8 cellular contexts compared by ENCODE assay signal in the genomic region with DNA sequence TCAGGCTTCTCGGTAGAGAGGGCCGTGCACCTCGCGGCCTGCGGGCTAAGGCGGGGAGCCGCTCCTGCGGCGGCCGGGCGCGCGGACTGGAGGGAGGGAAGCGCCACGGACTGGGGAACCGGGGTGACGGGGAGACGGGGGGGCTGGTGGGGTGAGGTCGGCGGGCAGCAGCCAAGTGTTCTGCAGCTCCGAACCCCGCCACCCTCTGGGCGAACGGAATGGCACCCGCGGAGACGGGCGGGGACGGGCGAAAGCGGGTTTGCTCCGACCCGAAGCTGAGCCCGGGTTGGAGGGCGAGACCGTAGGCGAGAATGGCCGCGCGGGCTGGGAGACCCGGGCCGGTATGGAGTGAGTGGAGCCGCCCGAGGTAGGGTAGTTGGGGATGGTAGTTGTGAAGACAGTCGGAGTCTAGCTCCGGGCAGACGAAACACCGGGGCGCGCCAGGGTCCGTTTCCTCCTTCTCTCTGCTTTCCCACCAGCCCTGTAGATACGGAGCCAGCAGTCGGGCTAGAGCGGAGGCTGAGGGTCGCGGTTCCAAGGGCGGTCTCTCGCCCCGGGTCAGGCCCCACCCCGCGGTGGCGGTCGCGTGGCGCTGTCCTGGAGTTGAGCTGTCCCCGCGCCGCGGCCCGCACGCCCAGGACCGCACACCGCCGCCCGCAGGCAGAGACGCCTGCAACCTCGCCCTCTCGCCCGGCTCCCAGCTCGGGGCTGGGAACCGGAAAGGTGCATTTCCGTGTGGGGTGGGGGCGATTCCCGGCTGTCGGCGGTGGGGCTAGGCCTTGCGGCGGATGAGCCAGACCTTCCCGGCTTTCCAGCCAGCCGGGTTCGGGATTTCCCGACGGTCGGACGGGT.
A peak's percentile ranks its signal among the peaks of the same experiment; 100 is the strongest.
DNase-seq lines count a peak whose midpoint lies in the region; ATAC-seq and TF ChIP-seq lines count a peak whose summit lies in the region.

No MANE protein-coding gene starts in this region.

- no peak overlapping the region for H3K9ac ChIP-seq in Karpas-422 (ENCODE audit: low read length)

- H3K4me3 ChIP-seq in GM23338 (peak overlapping the region; percentile 63), spleen (peak overlapping the region; percentile 10 to 65 (median 37)), Karpas-422 (ENCODE audit: low read length) (no peak overlapping the region)

- H3K4me3 Mint-ChIP-seq in GM23338, result peak overlapping the region; percentile 73
- H3K4me3 Mint-ChIP-seq in activated CD8-positive, alpha-beta T cell treated with anti-CD3 and anti-CD28 coated beads, Interleukin-2, amount 10 ng/mL, durations not matched to agents 7 days and 5 days, result peak overlapping the region; percentile 28

- DNase-seq in AG08395 (ENCODE audit: low spot score) (peak; percentile 22), GM23338 (ENCODE audit: low spot score) (peak; percentile 70), left ventricle myocardium superior (peak; percentile 41), spleen (no peak), Karpas-422 (no peak), Ammon's horn (ENCODE audit: low spot score) (no peak)
- no peak for DNase-seq in activated CD8-positive, alpha-beta T cell treated with anti-CD3 and anti-CD28 coated beads, Interleukin-2, amount 10 ng/mL, durations not matched to agents 7 days and 5 days

- H3K4me2 ChIP-seq in GM23338 (peak overlapping the region; percentile 88), Karpas-422 (ENCODE audit: low read depth, low read length, poor library complexity, severe bottlenecking) (no peak overlapping the region)

- H2AFZ ChIP-seq in GM23338, result peak overlapping the region; percentile 86
- no peak overlapping the region for H2AFZ ChIP-seq in Karpas-422 (ENCODE audit: low read length)

- peaks cover 18% of the 10 kb centered on the region for H3K4me1 Mint-ChIP-seq in GM23338
- H3K4me1 Mint-ChIP-seq in activated CD8-positive, alpha-beta T cell treated with anti-CD3 and anti-CD28 coated beads, Interleukin-2, amount 10 ng/mL, durations not matched to agents 7 days and 5 days (ENCODE audit: low read depth), result peaks cover 8% of the 10 kb centered on the region

- TF ChIP-seq POLR2A in spleen (IDR thresholded peaks at IDR 0.05), result no peak

- H3K27me3 Mint-ChIP-seq in GM23338 (ENCODE audit: insufficient read depth, low read depth, poor library complexity), result peaks cover 35% of the 10 kb centered on the region
- H3K27me3 Mint-ChIP-seq in activated CD8-positive, alpha-beta T cell treated with anti-CD3 and anti-CD28 coated beads, Interleukin-2, amount 10 ng/mL, durations not matched to agents 7 days and 5 days (ENCODE audit: low read depth), result peaks cover 73% of the 10 kb centered on the region

- H3K27me3 ChIP-seq in GM23338 (ENCODE audit: insufficient read depth) (peaks cover 75% of the 10 kb centered on the region), spleen (replicated peaks in 1 of 7) (peaks cover 0 to 98% (median 54%) of the 10 kb centered on the region in 7 donors), Karpas-422 (ENCODE audit: low read length) (no peaks in the 10 kb centered on the region)

- H3K9me3 ChIP-seq in spleen (no peaks in the 10 kb centered on the region), Karpas-422 (ENCODE audit: low read length) (no peaks in the 10 kb centered on the region)

- 0 out of 4 replicates have a peak, but pooled peaks of 1 of the 2 experiments have one; percentile 6 for TF ChIP-seq CTCF in GM23338 (conservative IDR thresholded peaks at IDR 0.05; ENCODE audit: low read depth in 2 of 2)
- peak in 1 of 11 experiments; percentile 12 for TF ChIP-seq CTCF in spleen (IDR thresholded peaks at IDR 0.05 in 8 of 11, conservative IDR thresholded peaks at IDR 0.05 in 3 of 11)

- H3K27ac Mint-ChIP-seq in GM23338, result no peak overlapping the region
- no peak overlapping the region for H3K27ac Mint-ChIP-seq in activated CD8-positive, alpha-beta T cell treated with anti-CD3 and anti-CD28 coated beads, Interleukin-2, amount 10 ng/mL, durations not matched to agents 7 days and 5 days

- H3K9me2 ChIP-seq in GM23338 (ENCODE audit: insufficient read depth) (no peaks in the 10 kb centered on the region), Karpas-422 (replicated peaks; ENCODE audit: insufficient read depth, low read length) (no peaks in the 10 kb centered on the region)

- CTCF ChIA-PET in activated CD8-positive, alpha-beta T cell treated with anti-CD3 and anti-CD28 coated beads, Interleukin-2, amount 10 ng/mL, durations not matched to agents 7 days and 5 days (lab: Charles Lee), result no interaction called here

- no peaks in the 10 kb centered on the region for H3K9me3 Mint-ChIP-seq in GM23338
- H3K9me3 Mint-ChIP-seq in activated CD8-positive, alpha-beta T cell treated with anti-CD3 and anti-CD28 coated beads, Interleukin-2, amount 10 ng/mL, durations not matched to agents 7 days and 5 days (ENCODE audit: insufficient read depth), result no peaks in the 10 kb centered on the region

- POLR2A ChIA-PET in activated CD8-positive, alpha-beta T cell treated with anti-CD3 and anti-CD28 coated beads, Interleukin-2, amount 10 ng/mL, durations not matched to agents 7 days and 5 days (lab: Charles Lee), result no interaction called here

- no peak overlapping the region for H3K27ac ChIP-seq in GM23338 (ENCODE audit: low read depth)
- H3K27ac ChIP-seq in spleen, result no peak overlapping the region
- no peak overlapping the region for H3K27ac ChIP-seq in Karpas-422 (ENCODE audit: low read length)

- peak; percentile 60 for ATAC-seq in GM23338
- ATAC-seq in activated CD8-positive, alpha-beta T cell treated with anti-CD3 and anti-CD28 coated beads, Interleukin-2, amount 10 ng/mL, durations not matched to agents 7 days and 5 days, result peak; percentile 57
- peak; percentile 70 for ATAC-seq in left ventricle myocardium superior
- no peak for ATAC-seq in HG03135 (IDR thresholded peaks at IDR 0.05; ENCODE audit: unreplicated experiment)

- intact Hi-C loops in left ventricle myocardium superior (cut with micrococcal nuclease), result no loop called here
- intact Hi-C loops in spleen (cut with DNase I; ENCODE audit: low total_unique reads), result no loop called here

- H3K36me3 ChIP-seq in GM23338 (ENCODE audit: insufficient read depth), result no peaks in the 10 kb centered on the region
- H3K36me3 ChIP-seq in spleen, result no peaks in the 10 kb centered on the region
- no peaks in the 10 kb centered on the region for H3K36me3 ChIP-seq in Karpas-422 (ENCODE audit: insufficient read depth, low read length)

- H4K20me1 ChIP-seq in GM23338 (replicated peaks; ENCODE audit: insufficient read depth) (no peaks in the 10 kb centered on the region), Karpas-422 (ENCODE audit: insufficient read depth, low read depth, low read length) (no peaks in the 10 kb centered on the region)

- H3F3A ChIP-seq in GM23338 (replicated peaks; ENCODE audit: low read depth), result no peaks in the 10 kb centered on the region

- H3K36me3 Mint-ChIP-seq in GM23338 (ENCODE audit: low read depth), result no peaks in the 10 kb centered on the region
- H3K36me3 Mint-ChIP-seq in activated CD8-positive, alpha-beta T cell treated with anti-CD3 and anti-CD28 coated beads, Interleukin-2, amount 10 ng/mL, durations not matched to agents 7 days and 5 days (ENCODE audit: low read depth), result no peaks in the 10 kb centered on the region

- 1 to 5% (median 1%) methylated on average over 32 to 95 of the region's 95 CpGs for WGBS in spleen, 5 donors

- no peaks in the 10 kb centered on the region for H3K79me2 ChIP-seq in GM23338 (replicated peaks; ENCODE audit: insufficient read depth)
- H3K79me2 ChIP-seq in Karpas-422 (ENCODE audit: low read length), result no peaks in the 10 kb centered on the region

- H3K4me1 ChIP-seq in GM23338 (ENCODE audit: insufficient read depth), result peaks cover 12% of the 10 kb centered on the region
- H3K4me1 ChIP-seq in spleen, result peaks cover 0 to 31% (median 24%) of the 10 kb centered on the region in 6 donors
- H3K4me1 ChIP-seq in Karpas-422 (ENCODE audit: low read length), result peaks cover 27% of the 10 kb centered on the region

TF ChIP-seq in GM23338, 12 proteins besides CTCF, POLR2A, EP300 and RAD21 (continues in another document):
- no peak for TF ChIP-seq NANOG (IDR thresholded peaks at IDR 0.05; ENCODE audit: borderline replicate concordance)
- TF ChIP-seq, protein P1, sequence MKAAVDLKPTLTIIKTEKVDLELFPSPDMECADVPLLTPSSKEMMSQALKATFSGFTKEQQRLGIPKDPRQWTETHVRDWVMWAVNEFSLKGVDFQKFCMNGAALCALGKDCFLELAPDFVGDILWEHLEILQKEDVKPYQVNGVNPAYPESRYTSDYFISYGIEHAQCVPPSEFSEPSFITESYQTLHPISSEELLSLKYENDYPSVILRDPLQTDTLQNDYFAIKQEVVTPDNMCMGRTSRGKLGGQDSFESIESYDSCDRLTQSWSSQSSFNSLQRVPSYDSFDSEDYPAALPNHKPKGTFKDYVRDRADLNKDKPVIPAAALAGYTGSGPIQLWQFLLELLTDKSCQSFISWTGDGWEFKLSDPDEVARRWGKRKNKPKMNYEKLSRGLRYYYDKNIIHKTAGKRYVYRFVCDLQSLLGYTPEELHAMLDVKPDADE (IDR thresholded peaks at IDR 0.05), result 0 out of 2 replicates have a peak, but pooled peaks have one; percentile 14
- no peak for TF ChIP-seq STAT1 (IDR thresholded peaks at IDR 0.05; ENCODE audit: unreplicated experiment)
- no peak for TF ChIP-seq EZH2phosphoT487 (IDR thresholded peaks at IDR 0.05; ENCODE audit: unreplicated experiment)
- no peak for TF ChIP-seq CREB1 (CRISPR knock-in tag; IDR thresholded peaks at IDR 0.05; ENCODE audit: low read depth)
- TF ChIP-seq ZNF114 (CRISPR knock-in tag; IDR thresholded peaks at IDR 0.05), result no peak
- TF ChIP-seq EZH2 (IDR thresholded peaks at IDR 0.05; ENCODE audit: low read depth, unreplicated experiment), result peak; percentile 30

Comparison
In these comparisons a context has a peak if more than half of its experiments do, and no peak if none do; other contexts are left out.
1. DNase-seq: peak in AG08395 (single experiment), GM23338 (single experiment) and left ventricle myocardium superior (single experiment); none in activated CD8-positive, alpha-beta T cell treated with anti-CD3 and anti-CD28 coated beads, Interleukin-2, amount 10 ng/mL, durations not matched to agents 7 days and 5 days (single experiment), spleen (single experiment), Karpas-422 (single experiment) and Ammon's horn (single experiment).